ENCODE assay signal across 7 cellular contexts in the genomic region with DNA sequence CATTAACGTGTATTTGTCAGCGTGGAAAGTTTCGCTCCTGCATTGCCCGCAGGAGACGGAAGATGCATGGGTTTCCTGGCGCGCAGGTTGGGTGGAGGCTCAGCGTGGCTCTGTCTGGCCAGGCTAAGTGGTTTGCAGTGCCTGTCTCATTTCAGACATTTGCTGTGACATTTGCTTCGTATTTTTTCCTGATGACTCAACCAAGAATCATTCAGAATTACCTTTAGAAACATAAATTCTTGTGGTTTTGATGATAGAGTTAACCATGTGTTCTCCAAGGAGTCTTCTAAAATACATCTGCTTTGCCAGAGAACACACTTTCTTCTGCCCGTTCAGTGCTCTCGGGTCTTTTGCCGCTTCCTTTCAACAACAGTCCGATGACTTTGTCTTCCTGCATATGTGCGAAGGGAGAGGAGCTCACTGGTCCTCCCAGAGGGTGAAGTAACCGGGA.
DNase-seq lines count a peak whose midpoint lies in the region; ATAC-seq and TF ChIP-seq lines count a peak whose summit lies in the region.

No MANE protein-coding gene starts in this region.

- no peaks in the 10 kb centered on the region for H4K20me1 ChIP-seq in fibroblast of lung (ENCODE audit: control insufficient read depth, extremely low read depth, insufficient read depth, low read length)

- H3K27me3 ChIP-seq in fibroblast of lung (ENCODE audit: control insufficient read depth, insufficient read depth, low read length), result no peaks in the 10 kb centered on the region

- H3K4me1 ChIP-seq in fibroblast of lung (ENCODE audit: control insufficient read depth, extremely low read depth, insufficient read depth, low read length), result peaks cover 17% of the 10 kb centered on the region

- peak; percentile 79 for ATAC-seq in activated CD8-positive, alpha-beta T cell treated with anti-CD3 and anti-CD28 coated beads for 36 hours
- ATAC-seq in left cardiac atrium, result no peak
- no peak for ATAC-seq in HG03175 (IDR thresholded peaks at IDR 0.05; ENCODE audit: unreplicated experiment)

- POLR2A ChIA-PET in activated CD8-positive, alpha-beta T cell treated with anti-CD3 and anti-CD28 coated beads for 36 hours (lab: Charles Lee), result interaction anchor here (0.7 to 2.6 kb wide), 10 partner anchors 9 to 116 kb away, joined by 3 to 15 read pairs (median 4); no protein-coding TSS in a partner anchor

- peak overlapping the region; percentile 99 for H3K27ac Mint-ChIP-seq in activated CD8-positive, alpha-beta T cell treated with anti-CD3 and anti-CD28 coated beads for 36 hours

- H3K4me2 ChIP-seq in fibroblast of lung (ENCODE audit: extremely low read depth, insufficient read depth, low read length), result peak overlapping the region; percentile 17

- intact Hi-C loops in activated CD8-positive, alpha-beta T cell treated with anti-CD3 and anti-CD28 coated beads for 36 hours (cut with micrococcal nuclease), result loop anchor here (5.0 kb wide), 1 partner anchor 96 kb away; no protein-coding TSS in a partner anchor
- intact Hi-C loops in left cardiac atrium (cut with DNase I), result no loop called here

- H3K36me3 ChIP-seq in fibroblast of lung (ENCODE audit: control insufficient read depth, insufficient read depth, low read length), result no peaks in the 10 kb centered on the region

- no peak overlapping the region for H3K4me3 ChIP-seq in fibroblast of lung (replicated peaks in 1 of 4; ENCODE audit: control extremely low read depth in 1 of 4, insufficient read depth in 1 of 4, low read depth in 3 of 4, low read length in 4 of 4)

- peak overlapping the region; percentile 62 for H3K4me3 Mint-ChIP-seq in activated CD8-positive, alpha-beta T cell treated with anti-CD3 and anti-CD28 coated beads for 36 hours

- CTCF ChIA-PET in activated CD8-positive, alpha-beta T cell treated with anti-CD3 and anti-CD28 coated beads for 36 hours (lab: Charles Lee), result interaction anchor here (0.7 to 1.3 kb wide), 5 partner anchors 20 to 138 kb away, joined by 3 to 4 read pairs (median 3); no protein-coding TSS in a partner anchor

- H2AFZ ChIP-seq in fibroblast of lung (ENCODE audit: low read length), result no peak overlapping the region

- TF ChIP-seq CTCF in activated CD8-positive, alpha-beta T cell treated with anti-CD3 and anti-CD28 coated beads for 36 hours (IDR thresholded peaks at IDR 0.05), result no peak
- TF ChIP-seq CTCF in fibroblast of lung (conservative IDR thresholded peaks at IDR 0.05 in 1 of 2, IDR thresholded peaks at IDR 0.05 in 1 of 2; ENCODE audit: low read depth in 1 of 2, low read length in 2 of 2), result no peak

- DNase-seq in NCI-H1092 (lab: John Stamatoyannopoulos, UW) (peak; percentile 63), fibroblast of lung (ENCODE audit: low read depth in 2 of 2) (peak; percentile 68 to 89), left cardiac atrium (no peak), HuH-7.5 (ENCODE audit: low spot score) (no peak)
- DNase-seq in activated CD8-positive, alpha-beta T cell treated with anti-CD3 and anti-CD28 coated beads for 36 hours, result peak; percentile 87
- peak; percentile 48 for DNase-seq in stimulated activated CD8-positive, alpha-beta memory T cell treated with anti-CD3 and anti-CD28 coated beads, Interleukin-4, amount 100 ng/mL, for 24 hours (ENCODE audit: low read depth)

- H3K27ac ChIP-seq in fibroblast of lung (ENCODE audit: insufficient read depth, low read length), result peak overlapping the region; percentile 26

- H3K79me2 ChIP-seq in fibroblast of lung (ENCODE audit: control insufficient read depth, insufficient read depth, low read length), result no peaks in the 10 kb centered on the region

- H3K9me3 Mint-ChIP-seq in activated CD8-positive, alpha-beta T cell treated with anti-CD3 and anti-CD28 coated beads for 36 hours, result no peaks in the 10 kb centered on the region

- peaks cover 44% of the 10 kb centered on the region for H3K36me3 Mint-ChIP-seq in activated CD8-positive, alpha-beta T cell treated with anti-CD3 and anti-CD28 coated beads for 36 hours (ENCODE audit: low read depth)

- H3K9me3 ChIP-seq in fibroblast of lung (ENCODE audit: control insufficient read depth, insufficient read depth, low read depth, low read length), result no peaks in the 10 kb centered on the region

- H3K9ac ChIP-seq in fibroblast of lung (ENCODE audit: insufficient read depth, low read length), result no peak overlapping the region

- H3K4me1 Mint-ChIP-seq in activated CD8-positive, alpha-beta T cell treated with anti-CD3 and anti-CD28 coated beads for 36 hours (ENCODE audit: low read depth), result peaks cover 76% of the 10 kb centered on the region

- H3K27me3 Mint-ChIP-seq in activated CD8-positive, alpha-beta T cell treated with anti-CD3 and anti-CD28 coated beads for 36 hours, result no peaks in the 10 kb centered on the region

Comparison
In these comparisons a context has a peak if more than half of its experiments do, and no peak if none do; other contexts are left out.
1. DNase-seq: peak in NCI-H1092 (single experiment), activated CD8-positive, alpha-beta T cell treated with anti-CD3 and anti-CD28 coated beads for 36 hours (single experiment), fibroblast of lung (2 of 2) and stimulated activated CD8-positive, alpha-beta memory T cell treated with anti-CD3 and anti-CD28 coated beads, Interleukin-4, amount 100 ng/mL, for 24 hours (single experiment); none in left cardiac atrium (single experiment) and HuH-7.5 (single experiment).